Comparison of ENCODE assay signal across 15 cellular contexts in genomic region chr14:100149789-100150611, GRCh38. TPM values are rescaled to one million over a fixed set of nuclear protein-coding genes. Genes with fewer than 3 reads are reported as not detected.
A peak's percentile ranks its signal among the peaks of the same experiment; 100 is the strongest.
DNase-seq lines count a peak whose midpoint lies in the region; ATAC-seq and TF ChIP-seq lines count a peak whose summit lies in the region.
"Had no signal": no experiment of that assay in that cellular context is flagged by ENCODE, and none has a peak within 500 bp of the region (broad histone marks: within the 10 kb centered on the region; RNA-seq: fewer than 3 reads in every experiment).

No MANE protein-coding gene starts in this region.

- H3K9me3 ChIP-seq in HEK293 (ENCODE audit: control insufficient read depth, insufficient read depth, low read depth, low read length) (no peaks in the 10 kb centered on the region), lower lobe of right lung (peaks cover 8% of the 10 kb centered on the region)

- CTCF ChIA-PET in HEK293 (lab: Yijun Ruan, JAX) = no interaction called here

- no peaks in the 10 kb centered on the region for H3K27me3 ChIP-seq in lower lobe of right lung (ENCODE audit: low read depth)
- H3K27me3 ChIP-seq: right atrium auricular region had no signal

- intact Hi-C loops in lower lobe of right lung (cut with DNase I) (no loop called here), posterior cingulate gyrus (cut with DNase I) (no loop called here)

- no peak for DNase-seq in lower lobe of right lung
- no peak for DNase-seq in posterior cingulate gyrus
- no peak for DNase-seq in mucosa of gallbladder (ENCODE audit: low spot score)
- DNase-seq in activated T-cell treated with anti-CD3 and anti-CD28 coated beads for 4 hours = no peak
- DNase-seq: activated naive CD4-positive, alpha-beta T cell treated with anti-CD3 and anti-CD28 coated beads, Interleukin-2, amount 50 U/mL, for 16 hours; hippocampal formation; stimulated activated CD4-positive, alpha-beta T cell treated with anti-CD3 and anti-CD28 coated beads, Interleukin-2, amount 100 ng/mL, for 24 hours; tibial artery had no signal

- H3K4me3 ChIP-seq in HEK293 (ENCODE audit: low read depth, low read length) (no peak overlapping the region), lower lobe of right lung (no peak overlapping the region)
- H3K4me3 ChIP-seq: right atrium auricular region, tibial artery had no signal

- H3K4me1 ChIP-seq in HEK293 (ENCODE audit: control insufficient read depth, insufficient read depth, low read length) (no peaks in the 10 kb centered on the region), lower lobe of right lung (peaks cover 45% of the 10 kb centered on the region)

- ATAC-seq in lower lobe of right lung (peak; percentile 20 to 34), GM21529 (IDR thresholded peaks at IDR 0.05; ENCODE audit: unreplicated experiment) (no peak)
- ATAC-seq: activated CD4-positive, CD25-positive, alpha-beta regulatory T cell treated with anti-CD3 and anti-CD28 coated beads, Interleukin-2, amount 50 U/mL, for 24 hours; naive thymus-derived CD8-positive, alpha-beta T cell had no signal

- TF ChIP-seq CTCF in C4-2B (conservative IDR thresholded peaks at IDR 0.05) (no peak), HEK293 (tag by site-specific recombination; IDR thresholded peaks at IDR 0.05) (no peak), VCaP (conservative IDR thresholded peaks at IDR 0.05) (no peak), lower lobe of right lung (IDR thresholded peaks at IDR 0.05) (no peak)

- H3K36me3 ChIP-seq in HEK293 (ENCODE audit: control insufficient read depth in 2 of 2, insufficient read depth in 1 of 2, low read length in 2 of 2) (no peaks in the 10 kb centered on the region), lower lobe of right lung (no peaks in the 10 kb centered on the region)
- H3K36me3 ChIP-seq: right atrium auricular region had no signal

- POLR2A ChIA-PET in HEK293 (lab: Yijun Ruan, JAX) = no interaction called here

- H3K27ac ChIP-seq in C4-2B (peak overlapping the region; percentile 71), HEK293 (ENCODE audit: extremely low read depth, low read depth, low read length) (no peak overlapping the region), VCaP (peak overlapping the region; percentile 99), lower lobe of right lung (no peak overlapping the region)
- H3K27ac ChIP-seq: right atrium auricular region, tibial artery had no signal

TF ChIP-seq in HEK293, 187 proteins besides CTCF, POLR2A, EP300 and RAD21:
- TF ChIP-seq YY1 (tag by site-specific recombination; IDR thresholded peaks at IDR 0.05) (no peak), ZNF16 (tag by site-specific recombination; IDR thresholded peaks at IDR 0.05; ENCODE audit: low read depth) (no peak), ZFP69B (tag by site-specific recombination; IDR thresholded peaks at IDR 0.05) (no peak), ZNF132 (tag by site-specific recombination; IDR thresholded peaks at IDR 0.05; ENCODE audit: borderline replicate concordance) (no peak), ZNF311 (tag by site-specific recombination; IDR thresholded peaks at IDR 0.05; ENCODE audit: borderline replicate concordance) (no peak), EGR2 (tag by site-specific recombination; IDR thresholded peaks at IDR 0.05; ENCODE audit: low read depth) (peak; percentile 26; the same call in 1 of the 2 replicates), SP2 (tag by site-specific recombination; IDR thresholded peaks at IDR 0.05) (no peak), ZNF394 (tag by site-specific recombination; IDR thresholded peaks at IDR 0.05; ENCODE audit: borderline replicate concordance) (no peak), ZNF302 (tag by site-specific recombination; IDR thresholded peaks at IDR 0.05; ENCODE audit: low read depth) (no peak), ZBTB1 (tag by site-specific recombination; IDR thresholded peaks at IDR 0.05) (no peak), ZNF837 (tag by site-specific recombination; IDR thresholded peaks at IDR 0.05) (no peak), KLF16 (tag by site-specific recombination; IDR thresholded peaks at IDR 0.05) (no peak), ZIC2 (tag by site-specific recombination; IDR thresholded peaks at IDR 0.05) (peak; percentile 60), ZFHX2 (tag by site-specific recombination; conservative IDR thresholded peaks at IDR 0.05) (peak; percentile 51), ZBTB7A (tag by site-specific recombination; IDR thresholded peaks at IDR 0.05; ENCODE audit: low read depth) (no peak)
TF ChIP-seq in HEK293: peak in this region for 3.

RNA-seq across cellular contexts. Expression of gene DEGS2, which starts 9.4 kb away (rescaled TPM):
- 5.8 TPM for total RNA-seq in lower lobe of right lung
- total RNA-seq in mucosa of gallbladder = 149 TPM
- total RNA-seq: right atrium auricular region had no signal

Comparison
In these comparisons a context has a peak if more than half of its experiments do, and no peak if none do; other contexts are left out.
1. H3K27ac ChIP-seq: peak in C4-2B (single experiment) and VCaP (single experiment); none in HEK293 (single experiment) and lower lobe of right lung (single experiment).
2. RNA of gene DEGS2, which starts 9.4 kb away (total RNA-seq): 149 TPM in mucosa of gallbladder (single experiment); 5.8 TPM in lower lobe of right lung (single experiment); every median in the first group is over 10 times any median in the second.